In genomic region chr1:9731561-9731960, GRCh38 we compare ENCODE assay signal across 19 cellular contexts.
A peak's percentile ranks its signal among the peaks of the same experiment; 100 is the strongest.
DNase-seq lines count a peak whose midpoint lies in the region; ATAC-seq and TF ChIP-seq lines count a peak whose summit lies in the region.
"Had no signal": no experiment of that assay in that cellular context is flagged by ENCODE, and none has a peak within 500 bp of the region (broad histone marks: within the 10 kb centered on the region; RNA-seq: fewer than 3 reads in every experiment).

No MANE protein-coding gene starts in this region.

- TF ChIP-seq CTCF in endothelial cell (IDR thresholded peaks at IDR 0.05; ENCODE audit: unreplicated experiment): no peak

- H3K4me3 Mint-ChIP-seq in T-helper 17 cell (peak overlapping the region; percentile 39), endothelial cell (ENCODE audit: unreplicated experiment) (peak overlapping the region; percentile 78)
- H3K4me3 Mint-ChIP-seq: neural crest cell had no signal

- peak overlapping the region; percentile 91 for H3K27ac Mint-ChIP-seq in T-helper 17 cell
- no peak overlapping the region for H3K27ac Mint-ChIP-seq in endothelial cell (ENCODE audit: unreplicated experiment)

- H3K27ac ChIP-seq in right cardiac atrium (ENCODE audit: low read length): no peak overlapping the region
- H3K27ac ChIP-seq: brain microvascular endothelial cell, SK-N-MC, suprapubic skin had no signal

- DNase-seq in right cardiac atrium (peak in 2 of 3 donors; percentile 38 to 54), Right ventricle myocardium inferior (ENCODE audit: missing footprints) (no peak), T-helper 17 cell (no peak), endothelial cell (ENCODE audit: low spot score) (no peak), NCI-H1694 (lab: John Stamatoyannopoulos, UW) (no peak), hippocampal formation (lab: John Stamatoyannopoulos, UW) (no peak), MG63 (no peak)
- no peak for DNase-seq in stimulated activated naive CD4-positive, alpha-beta T cell treated with Interleukin-2 at 50 U/mL for 16 hours (lab: John Stamatoyannopoulos, UW)
- DNase-seq: activated CD8-positive, alpha-beta memory T cell treated with anti-CD3 and anti-CD28 coated beads for 24 hours; activated gamma-delta T cell treated with Interleukin-2 at 50 U/mL for 16 hours; brain microvascular endothelial cell; DMS 273 treated with DMSO at 0.1 percent for 48 hours; mammary epithelial cell; retina had no signal

- H3K27me3 ChIP-seq in right cardiac atrium (ENCODE audit: control insufficient read depth, insufficient read depth): no peaks in the 10 kb centered on the region
- H3K27me3 ChIP-seq in MG63: no peaks in the 10 kb centered on the region
- H3K27me3 ChIP-seq: brain microvascular endothelial cell, suprapubic skin had no signal

- H3K4me1 Mint-ChIP-seq in T-helper 17 cell: peaks cover 42% of the 10 kb centered on the region
- H3K4me1 Mint-ChIP-seq in endothelial cell (ENCODE audit: unreplicated experiment): peaks cover 4% of the 10 kb centered on the region
- H3K4me1 Mint-ChIP-seq: neural crest cell had no signal

- H3K9me3 ChIP-seq in right cardiac atrium (ENCODE audit: control insufficient read depth, low read length) (no peaks in the 10 kb centered on the region), T-helper 17 cell (ENCODE audit: control insufficient read depth, low read length, poor library complexity, severe bottlenecking) (no peaks in the 10 kb centered on the region), MG63 (no peaks in the 10 kb centered on the region)
- H3K9me3 ChIP-seq: suprapubic skin had no signal

- no peaks in the 10 kb centered on the region for H3K9me3 Mint-ChIP-seq in endothelial cell (ENCODE audit: unreplicated experiment)
- H3K9me3 Mint-ChIP-seq: neural crest cell had no signal

- peaks cover 25% of the 10 kb centered on the region for H3K36me3 ChIP-seq in MG63

- H3K4me1 ChIP-seq in right cardiac atrium (ENCODE audit: control insufficient read depth, insufficient read depth, low read length): no peaks in the 10 kb centered on the region
- H3K4me1 ChIP-seq: suprapubic skin had no signal

- 96% methylated on average over 18 of the region's 18 CpGs for WGBS in right cardiac atrium

- H3K36me3 Mint-ChIP-seq in T-helper 17 cell (ENCODE audit: low read depth) (peaks cover 7% of the 10 kb centered on the region), endothelial cell (ENCODE audit: low read depth, unreplicated experiment) (peaks cover 60% of the 10 kb centered on the region)

- no peaks in the 10 kb centered on the region for H3K27me3 Mint-ChIP-seq in T-helper 17 cell
- H3K27me3 Mint-ChIP-seq in endothelial cell (ENCODE audit: unreplicated experiment): peaks cover 10% of the 10 kb centered on the region

- no peak overlapping the region for H3K4me3 ChIP-seq in right cardiac atrium (ENCODE audit: low read length)
- no peak overlapping the region for H3K4me3 ChIP-seq in MG63
- H3K4me3 ChIP-seq: SK-N-MC, suprapubic skin had no signal

- intact Hi-C loops in right cardiac atrium (cut with DNase I) (no loop called here), Right ventricle myocardium inferior (cut with DNase I) (no loop called here)

- ATAC-seq in right cardiac atrium (no peak), Right ventricle myocardium inferior (no peak), T-helper 17 cell (no peak)
- ATAC-seq: esophagus mucosa, Panc1 had no signal

Comparison
In these comparisons a context has a peak if more than half of its experiments do, and no peak if none do; other contexts are left out.
1. DNase-seq: peak in right cardiac atrium (2 of 3); none in Right ventricle myocardium inferior (single experiment), T-helper 17 cell (0 of 3), endothelial cell (single experiment), NCI-H1694 (single experiment), hippocampal formation (0 of 2), stimulated activated naive CD4-positive, alpha-beta T cell treated with Interleukin-2 at 50 U/mL for 16 hours (single experiment) and MG63 (single experiment).